ENCODE assay signal across 1 cellular context in genomic region chr7:977326-978048, GRCh38.
TF ChIP-seq lines count a peak whose summit lies in the region.

No MANE protein-coding gene starts in this region.

TF ChIP-seq in GM12878, 131 proteins besides CTCF, POLR2A, EP300 and RAD21 (continued from another document):
- TF ChIP-seq ZBTB33 (IDR thresholded peaks at IDR 0.05) (peak; percentile 18; the same call in 1 of the 2 replicates), RFX5 (IDR thresholded peaks at IDR 0.05; ENCODE audit: low read depth, low read length) (no peak), NR2F1 (conservative IDR thresholded peaks at IDR 0.05) (no peak), BCL11A (IDR thresholded peaks at IDR 0.05; ENCODE audit: low read depth, low read length) (no peak), POU2F2 (IDR thresholded peaks at IDR 0.05; ENCODE audit: borderline replicate concordance, low read depth, low read length) (no peak), FOS (IDR thresholded peaks at IDR 0.05; ENCODE audit: borderline replicate concordance, extremely low read depth, insufficient read length) (no peak), ZBED1 (IDR thresholded peaks at IDR 0.05; ENCODE audit: borderline replicate concordance) (no peak), BHLHE40 (IDR thresholded peaks at IDR 0.05; ENCODE audit: borderline replicate concordance in 1 of 2, low read depth in 2 of 2, low read length in 1 of 2) (peak; percentile 52 to 72; a peak in 3 of 4 replicates), PML (IDR thresholded peaks at IDR 0.05; ENCODE audit: low read length) (no peak), BRCA1 (IDR thresholded peaks at IDR 0.05; ENCODE audit: low read depth, low read length) (no peak), WRNIP1 (IDR thresholded peaks at IDR 0.05; ENCODE audit: borderline replicate concordance, low read depth, low read length) (no peak), PKNOX1 (IDR thresholded peaks at IDR 0.05) (peak; percentile 82; the same call in 1 of the 2 replicates), MEF2A (IDR thresholded peaks at IDR 0.05; ENCODE audit: insufficient read depth, low read depth, low read length) (no peak), NKRF (conservative IDR thresholded peaks at IDR 0.05) (no peak), BCL3 (IDR thresholded peaks at IDR 0.05; ENCODE audit: borderline replicate concordance, insufficient read depth, low read depth, low read length, poor library complexity, severe bottlenecking) (no peak), ZBTB40 (IDR thresholded peaks at IDR 0.05; ENCODE audit: borderline replicate concordance) (0 out of 2 replicates have a peak, but pooled peaks have one; percentile 24), HDAC6 (IDR thresholded peaks at IDR 0.05; ENCODE audit: unreplicated experiment) (no peak), KLF5 (IDR thresholded peaks at IDR 0.05; ENCODE audit: partially characterized antibody) (no peak), POLR2AphosphoS2 (IDR thresholded peaks at IDR 0.05; ENCODE audit: low read depth, low read length) (0 out of 2 replicates have a peak, but pooled peaks have one; percentile 36), SMAD1 (IDR thresholded peaks at IDR 0.05; ENCODE audit: low read depth, partially characterized antibody) (peak; percentile 45), ELK1 (IDR thresholded peaks at IDR 0.05; ENCODE audit: low read depth, low read length) (no peak), RBBP5 (conservative IDR thresholded peaks at IDR 0.05) (no peak), ASH2L (IDR thresholded peaks at IDR 0.05; ENCODE audit: borderline replicate concordance, low read depth) (no peak), LARP7 (IDR thresholded peaks at IDR 0.05) (no peak)
